25 cellular contexts compared by ENCODE assay signal in genomic region chr17:13958773-13959172, GRCh38.
"Had no signal": no experiment of that assay in that cellular context is flagged by ENCODE, and none has a peak within 500 bp of the region (broad histone marks: within the 10 kb centered on the region; RNA-seq: fewer than 3 reads in every experiment).

No MANE protein-coding gene starts in this region.

- H3K4me3 ChIP-seq: colonic mucosa, coronary artery, dorsolateral prefrontal cortex, esophagus muscularis mucosa, esophagus squamous epithelium, gastrocnemius medialis, gastroesophageal sphincter, heart left ventricle, heart right ventricle had no signal

- H3K27ac Mint-ChIP-seq: dendritic cell treated with granulocyte-macrophage colony-stimulating factor and Interleukin-4, amounts not matched to agents 40 ng/mL and 50 ng/mL, for 4 days; effector memory CD8-positive, alpha-beta T cell; endodermal cell had no signal

- H3K36me3 ChIP-seq: colonic mucosa, esophagus muscularis mucosa, esophagus squamous epithelium, gastrocnemius medialis, gastroesophageal sphincter, heart left ventricle, heart right ventricle had no signal

- H3K9me3 Mint-ChIP-seq: effector memory CD8-positive, alpha-beta T cell; endodermal cell had no signal

- H3K27me3 Mint-ChIP-seq: dendritic cell treated with granulocyte-macrophage colony-stimulating factor and Interleukin-4, amounts not matched to agents 40 ng/mL and 50 ng/mL, for 4 days; effector memory CD8-positive, alpha-beta T cell had no signal

- H3K27ac ChIP-seq: colonic mucosa, coronary artery, dorsolateral prefrontal cortex, epithelial cell of prostate, esophagus muscularis mucosa, esophagus squamous epithelium, foreskin keratinocyte, gastrocnemius medialis, gastroesophageal sphincter, heart left ventricle, heart right ventricle had no signal

- ATAC-seq: effector memory CD8-positive, alpha-beta T cell; esophagus mucosa; foreskin keratinocyte; gastrocnemius medialis; gastroesophageal sphincter; heart left ventricle; heart right ventricle had no signal

- H3K4me1 ChIP-seq: colonic mucosa, esophagus squamous epithelium, foreskin keratinocyte, gastrocnemius medialis, gastroesophageal sphincter, heart left ventricle had no signal

- H3K9me3 ChIP-seq: colonic mucosa, esophagus muscularis mucosa, esophagus squamous epithelium, gastrocnemius medialis, gastroesophageal sphincter, heart left ventricle, heart right ventricle had no signal

- H3K4me3 Mint-ChIP-seq: dendritic cell treated with granulocyte-macrophage colony-stimulating factor and Interleukin-4, amounts not matched to agents 40 ng/mL and 50 ng/mL, for 4 days; effector memory CD8-positive, alpha-beta T cell; endodermal cell had no signal

- DNase-seq: colonic mucosa; cortex of kidney; dermis blood vessel endothelial cell; dorsolateral prefrontal cortex; effector CD4-positive, alpha-beta T cell; effector CD8-positive, alpha-beta T cell; effector memory CD4-positive, alpha-beta T cell; effector memory CD8-positive, alpha-beta T cell; endodermal cell; erythroblast; esophagus squamous epithelium; foreskin fibroblast; foreskin keratinocyte; foreskin melanocyte; gastrocnemius medialis; glutamatergic neuron; head of caudate nucleus; heart left ventricle; heart right ventricle had no signal

- H3K27me3 ChIP-seq: colonic mucosa, dorsolateral prefrontal cortex, esophagus muscularis mucosa, esophagus squamous epithelium, foreskin keratinocyte, gastrocnemius medialis, gastroesophageal sphincter, heart left ventricle, heart right ventricle had no signal
